In genomic region chr1:170073893-170074249, GRCh38 we compare ENCODE assay signal across 8 cellular contexts. TPM values are rescaled to one million over a fixed set of nuclear protein-coding genes. Genes with fewer than 3 reads are reported as not detected.
DNase-seq lines count a peak whose midpoint lies in the region; ATAC-seq and TF ChIP-seq lines count a peak whose summit lies in the region.

No MANE protein-coding gene starts in this region.

- DNase-seq in cardiac muscle cell (ENCODE audit: low read depth in 1 of 2, low spot score in 1 of 2) (no peak), left ventricle myocardium superior (no peak), brain microvascular endothelial cell (no peak), mesendoderm (no peak), uterus (no peak), mesenteric fat pad (ENCODE audit: low spot score) (no peak), COLO668 (lab: John Stamatoyannopoulos, UW; ENCODE audit: unreplicated experiment) (no peak), DMS153 treated with DMSO at 0.1 percent for 48 hours (lab: John Stamatoyannopoulos, UW; ENCODE audit: unreplicated experiment) (no peak)

- H2BK120ac ChIP-seq in mesendoderm (ENCODE audit: low read depth, low read length): no peak overlapping the region

- no peaks in the 10 kb centered on the region for H3K79me2 ChIP-seq in mesendoderm (ENCODE audit: control insufficient read depth, insufficient read depth, low read length)

- WGBS in mesendoderm (ENCODE audit: extremely low coverage, insufficient coverage, low lambda C conversion rate): no CpG with 5 or more reads among the region's 8 CpGs

- no peak overlapping the region for H4K8ac ChIP-seq in mesendoderm (ENCODE audit: low read depth, low read length)

- H4K5ac ChIP-seq in mesendoderm (ENCODE audit: low read length): no peak overlapping the region

- H3K36me3 ChIP-seq in cardiac muscle cell (no peaks in the 10 kb centered on the region), brain microvascular endothelial cell (replicated peaks) (no peaks in the 10 kb centered on the region), mesendoderm (ENCODE audit: control insufficient read depth, insufficient read depth, low read length) (no peaks in the 10 kb centered on the region), uterus (no peaks in the 10 kb centered on the region)

- H3K9ac ChIP-seq in mesendoderm (ENCODE audit: low read length): peak overlapping the region; percentile 62

- no peak overlapping the region for H2BK5ac ChIP-seq in mesendoderm (ENCODE audit: low read length)

- no peak overlapping the region for H3K23ac ChIP-seq in mesendoderm (ENCODE audit: low read length)

- H3K9me3 ChIP-seq in cardiac muscle cell (ENCODE audit: low read depth) (no peaks in the 10 kb centered on the region), uterus (peaks cover 0 to 1% of the 10 kb centered on the region in 2 donors)

- H3K56ac ChIP-seq in mesendoderm (ENCODE audit: low read length): peak overlapping the region; percentile 69

- in situ Hi-C loops in brain microvascular endothelial cell (cut with HindIII; ENCODE audit: low pct_ligation_motif_present, low sequenced_read_pairs): no loop called here

- no peak for ATAC-seq in left ventricle myocardium superior

- H3K4me3 ChIP-seq in cardiac muscle cell (peak overlapping the region; percentile 47), brain microvascular endothelial cell (ENCODE audit: low read depth, low read length) (peak overlapping the region; percentile 78), mesendoderm (ENCODE audit: low read length) (peak overlapping the region; percentile 47), uterus (peak overlapping the region; percentile 72 to 91)

- H3K27me3 ChIP-seq in cardiac muscle cell (no peaks in the 10 kb centered on the region), brain microvascular endothelial cell (replicated peaks) (no peaks in the 10 kb centered on the region), mesendoderm (ENCODE audit: insufficient read depth, low read length, poor library complexity) (no peaks in the 10 kb centered on the region), uterus (no peaks in the 10 kb centered on the region)

- intact Hi-C loops in left ventricle myocardium superior (cut with micrococcal nuclease) (loop anchor here (10.0 kb wide), 2 partner anchors 71 to 461 kb away; partner anchors contain the start of genes GORAB and NTMT2), uterus (cut with DNase I; ENCODE audit: low total_unique reads) (no loop called here)

- no peak overlapping the region for H3K4ac ChIP-seq in mesendoderm (ENCODE audit: low read depth, low read length)

- H3K27ac ChIP-seq in cardiac muscle cell (peak overlapping the region; percentile 86), brain microvascular endothelial cell (no peak overlapping the region), mesendoderm (ENCODE audit: low read depth, low read length) (no peak overlapping the region), uterus (peak overlapping the region; percentile 85 to 89)

- H3K79me1 ChIP-seq in mesendoderm (ENCODE audit: low read length): no peaks in the 10 kb centered on the region

- H3K18ac ChIP-seq in mesendoderm (ENCODE audit: low read length): no peak overlapping the region

- H3K4me2 ChIP-seq in mesendoderm (ENCODE audit: low read length): peak overlapping the region; percentile 67

- TF ChIP-seq CTCF in cardiac muscle cell (IDR thresholded peaks at IDR 0.05; ENCODE audit: low read depth, low read length) (no peak), brain microvascular endothelial cell (IDR thresholded peaks at IDR 0.05; ENCODE audit: low read depth, low read length, missing control alignments) (no peak), uterus (IDR thresholded peaks at IDR 0.05) (no peak)

- H3K4me1 ChIP-seq in cardiac muscle cell (ENCODE audit: low read depth) (peaks cover 32% of the 10 kb centered on the region), mesendoderm (ENCODE audit: control insufficient read depth, low read depth, low read length) (no peaks in the 10 kb centered on the region), uterus (peaks cover 0 to 4% of the 10 kb centered on the region in 2 donors)

- H2BK15ac ChIP-seq in mesendoderm (replicated peaks; ENCODE audit: low read depth): no peak overlapping the region

- no peak overlapping the region for H2AK5ac ChIP-seq in mesendoderm (ENCODE audit: low read length)

- no peak for TF ChIP-seq POLR2A in uterus (IDR thresholded peaks at IDR 0.05)

RNA-seq across cellular contexts. Expression of gene KIFAP3, which starts 0.6 kb away (rescaled TPM):
- 58.8 and 60.6 TPM in 2 replicates for total RNA-seq in cardiac muscle cell
- 73.2 and 75.8 TPM in 2 replicates for polyA plus RNA-seq in cardiac muscle cell
- 20.7 TPM for total RNA-seq in left ventricle myocardium superior
- polyA plus RNA-seq in mesendoderm (2013, experiment 1 of 2): 4.1 TPM
- polyA plus RNA-seq in mesendoderm (2013, experiment 2 of 2): 3.9 TPM
- 10 to 100 TPM in 3 of 4 donors, 1 to 10 TPM in 1; 6.1 to 79.0 (median 58.7) TPM for total RNA-seq in uterus
- 17.5 TPM for total RNA-seq in mesenteric fat pad

Comparison
In these comparisons a context has a peak if more than half of its experiments do, and no peak if none do; other contexts are left out.
1. H3K27ac ChIP-seq: peak in cardiac muscle cell (single experiment) and uterus (2 of 2); none in brain microvascular endothelial cell (single experiment) and mesendoderm (single experiment).
2. Peak in every context shown above with its lines, with median percentiles within 50 percentile points of each other: H3K4me3 ChIP-seq.